In genomic region chr4:25011135-25011866, GRCh38 we compare ENCODE assay signal across 21 cellular contexts. TPM values are rescaled to one million over a fixed set of nuclear protein-coding genes. Genes with fewer than 3 reads are reported as not detected.
DNase-seq lines count a peak whose midpoint lies in the region; ATAC-seq, FAIRE-seq and TF ChIP-seq lines count a peak whose summit lies in the region.
"Had no signal": no experiment of that assay in that cellular context is flagged by ENCODE, and none has a peak within 500 bp of the region (broad histone marks: within the 10 kb centered on the region; RNA-seq: fewer than 3 reads in every experiment).

No MANE protein-coding gene starts in this region.

- CTCF ChIA-PET in H1 (lab: Charles Lee; ENCODE audit: partially characterized antibody) = interaction anchor here (0.7 to 2.4 kb wide), 5 partner anchors 17 to 80 kb away, joined by 3 to 6 read pairs (median 4); no protein-coding TSS in a partner anchor

- no peak overlapping the region for H2BK20ac ChIP-seq in H1 (ENCODE audit: low read length)

- H2AFZ ChIP-seq in H1 (ENCODE audit: low read length) = no peak overlapping the region

- H3K9me3 ChIP-seq in H1 (ENCODE audit: insufficient read depth in 2 of 2, low read depth in 1 of 2, low read length in 1 of 2) = no peaks in the 10 kb centered on the region
- H3K9me3 ChIP-seq in effector memory CD4-positive, alpha-beta T cell (ENCODE audit: control insufficient read depth, low read length) = no peaks in the 10 kb centered on the region
- H3K9me3 ChIP-seq: BLaER1, heart right ventricle, left lung had no signal

- H3K4ac ChIP-seq in H1 (replicated peaks; ENCODE audit: insufficient read length, low read depth, low read length) = no peak overlapping the region

- no peak for TF ChIP-seq RAD21 in H1 (IDR thresholded peaks at IDR 0.05 in 1 of 2, conservative IDR thresholded peaks at IDR 0.05 in 1 of 2; ENCODE audit: low read depth in 2 of 2, low read length in 2 of 2)

- H3K27me3 ChIP-seq in H1 (replicated peaks in 1 of 4; ENCODE audit: control insufficient read depth in 3 of 4, extremely low read depth in 1 of 4, insufficient read depth in 3 of 4, low read length in 3 of 4) = peaks cover 0 to 2% (median 0%) of the 10 kb centered on the region in 4 experiments; a peak in 1 of 7 replicates
- no peaks in the 10 kb centered on the region for H3K27me3 ChIP-seq in effector memory CD4-positive, alpha-beta T cell (replicated peaks; ENCODE audit: control insufficient read depth, insufficient read depth, low read length, poor library complexity, severe bottlenecking)
- H3K27me3 ChIP-seq: BLaER1, heart right ventricle, left lung had no signal

- no peaks in the 10 kb centered on the region for H3K23me2 ChIP-seq in H1 (ENCODE audit: low read depth, low read length)

- H3K23ac ChIP-seq in H1 (ENCODE audit: insufficient read length) = no peak overlapping the region

- no peak overlapping the region for H3K9ac ChIP-seq in H1 (replicated peaks in 1 of 4; ENCODE audit: extremely low read depth in 1 of 4, low read depth in 3 of 4, low read length in 3 of 4)
- H3K9ac ChIP-seq: BLaER1 had no signal

- no peaks in the 10 kb centered on the region for H3K4me1 ChIP-seq in H1 (replicated peaks in 1 of 4; ENCODE audit: control insufficient read depth in 3 of 4, insufficient read depth in 4 of 4, low read length in 3 of 4)
- H3K4me1 ChIP-seq in effector memory CD4-positive, alpha-beta T cell (ENCODE audit: control insufficient read depth, insufficient read depth, low read length, poor library complexity, severe bottlenecking) = no peaks in the 10 kb centered on the region

- POLR2A ChIA-PET in H1 (lab: Charles Lee; ENCODE audit: partially characterized antibody) = no interaction called here

- peaks cover 0 to 2% of the 10 kb centered on the region in 2 experiments for H4K20me1 ChIP-seq in H1 (replicated peaks in 1 of 2; ENCODE audit: control insufficient read depth in 1 of 2, insufficient read depth in 2 of 2, low read length in 2 of 2)
- H4K20me1 ChIP-seq: BLaER1 had no signal

- 85% methylated on average over 14 of the region's 14 CpGs; no CpG with 5 or more reads in 1 of the 2 experiments for WGBS in H1 (ENCODE audit: extremely low coverage in 1 of 2, insufficient coverage in 1 of 2, insufficient read length in 1 of 2, insufficient replicate concordance in 2 of 2, low coverage in 1 of 2, low lambda C conversion rate in 2 of 2, missing lambda C conversion rate in 1 of 2), 2 experiments

- no peak for FAIRE-seq in H1 (lab: Jason Lieb, UNC)
- FAIRE-seq: H54 had no signal

- ATAC-seq in GM18517 (IDR thresholded peaks at IDR 0.05; ENCODE audit: unreplicated experiment) = no peak
- ATAC-seq in GM21737 (IDR thresholded peaks at IDR 0.05; ENCODE audit: unreplicated experiment) = no peak
- ATAC-seq: heart right ventricle, left lung had no signal

- no peaks in the 10 kb centered on the region for H3K36me3 ChIP-seq in H1 (ENCODE audit: control insufficient read depth in 2 of 4, insufficient read depth in 4 of 4, low read length in 3 of 4)
- no peaks in the 10 kb centered on the region for H3K36me3 ChIP-seq in effector memory CD4-positive, alpha-beta T cell (ENCODE audit: control insufficient read depth, insufficient read depth, low read length)
- H3K36me3 ChIP-seq: BLaER1, left lung had no signal

- H4K91ac ChIP-seq in H1 (replicated peaks; ENCODE audit: insufficient read length, low read length) = no peak overlapping the region

- peak; percentile 31 for DNase-seq in DMS153 treated with DMSO at 0.1 percent for 48 hours (lab: John Stamatoyannopoulos, UW; ENCODE audit: unreplicated experiment)
- peak; percentile 96 for DNase-seq in NCI-H146 (lab: John Stamatoyannopoulos, UW)
- peak; percentile 41 for DNase-seq in NCI-H510A treated with DMSO at 0.1 percent for 48 hours (lab: John Stamatoyannopoulos, UW)
- DNase-seq in H1 (ENCODE audit: low read depth in 1 of 2, low spot score in 2 of 2) = no peak
- DNase-seq in effector memory CD4-positive, alpha-beta T cell = no peak
- DNase-seq in NOMO-1 (lab: John Stamatoyannopoulos, UW; ENCODE audit: unreplicated experiment in 2 of 2) = no peak
- DNase-seq: ACHN; activated B cell treated with CpG ODN at 0.5 μM for 24 hours; activated CD4-positive, alpha-beta memory T cell treated with anti-CD3 and anti-CD28 coated beads for 36 hours; activated effector memory CD4-positive, alpha-beta T cell treated with Interleukin-2 at 50 U/mL for 16 hours; activated naive CD8-positive, alpha-beta T cell treated with anti-CD3 and anti-CD28 coated beads, Interleukin-2, amount 10 ng/mL, durations not matched to agents 7 days and 5 days; cerebellar nuclear complex; heart right ventricle; left lung; NCI-H446 treated with DMSO at 0.1 percent for 48 hours had no signal

- H4K5ac ChIP-seq in H1 (ENCODE audit: insufficient read length, low read depth, low read length) = no peak overlapping the region

- no peak for TF ChIP-seq EP300 in H1 (IDR thresholded peaks at IDR 0.05; ENCODE audit: borderline replicate concordance in 1 of 2, low read depth in 2 of 2, low read length in 2 of 2)

- TF ChIP-seq POLR2A in H1 (IDR thresholded peaks at IDR 0.05; ENCODE audit: control extremely low read depth in 1 of 2, low read depth in 2 of 2, low read length in 2 of 2) = no peak

- no peak overlapping the region for H3K27ac ChIP-seq in H1 (ENCODE audit: low read depth, low read length)
- H3K27ac ChIP-seq in effector memory CD4-positive, alpha-beta T cell (ENCODE audit: insufficient read depth, low read length, poor library complexity, severe bottlenecking) = no peak overlapping the region
- H3K27ac ChIP-seq: BLaER1, epithelial cell of prostate, heart right ventricle, left lung had no signal

- H2BK12ac ChIP-seq in H1 (ENCODE audit: low read depth, low read length) = no peak overlapping the region

- no peak overlapping the region for H3K56ac ChIP-seq in H1 (replicated peaks; ENCODE audit: insufficient read length, low read depth, low read length)

- H2BK15ac ChIP-seq in H1 (ENCODE audit: low read length) = no peak overlapping the region; the same call in 1 of the 2 replicates

- no peak overlapping the region for H2BK120ac ChIP-seq in H1 (replicated peaks; ENCODE audit: low read depth, low read length)

- H3K79me2 ChIP-seq in H1 (ENCODE audit: control insufficient read depth in 1 of 2, insufficient read depth in 2 of 2, low read length in 2 of 2) = no peaks in the 10 kb centered on the region

- no peak overlapping the region for H2BK5ac ChIP-seq in H1 (ENCODE audit: low read depth, low read length)

- peak overlapping the region; percentile 82; the same call in 1 of the 2 replicates for H2AK5ac ChIP-seq in H1 (ENCODE audit: low read depth, low read length)

- no peak for TF ChIP-seq CTCF in H1 (IDR thresholded peaks at IDR 0.05; ENCODE audit: control extremely low read depth in 1 of 3, insufficient read depth in 1 of 3, low read depth in 1 of 3, low read length in 3 of 3)

- H3K4me2 ChIP-seq in H1 (ENCODE audit: insufficient read depth in 1 of 2, low read depth in 2 of 2, low read length in 2 of 2) = no peak overlapping the region
- H3K4me2 ChIP-seq: BLaER1 had no signal

- H3K14ac ChIP-seq in H1 (ENCODE audit: insufficient read length) = no peak overlapping the region

- H4K8ac ChIP-seq in H1 (ENCODE audit: extremely low read depth, insufficient read depth, low read length) = no peak overlapping the region

- H3K18ac ChIP-seq in H1 (ENCODE audit: extremely low read depth, low read length) = no peak overlapping the region

- H3K79me1 ChIP-seq in H1 (ENCODE audit: low read depth, low read length) = no peaks in the 10 kb centered on the region

- H3K4me3 ChIP-seq in H1 (ENCODE audit: extremely low read depth in 1 of 4, insufficient read depth in 2 of 4, low read depth in 3 of 4, low read length in 4 of 4) = no peak overlapping the region
- H3K4me3 ChIP-seq in effector memory CD4-positive, alpha-beta T cell (ENCODE audit: insufficient read depth, low read depth, low read length, poor library complexity, severe bottlenecking) = no peak overlapping the region
- H3K4me3 ChIP-seq: BLaER1, heart right ventricle, left lung had no signal

TF ChIP-seq in H1, 55 proteins besides CTCF, POLR2A, EP300 and RAD21 (continues in another document):
- TF ChIP-seq BRCA1 (IDR thresholded peaks at IDR 0.05; ENCODE audit: low read depth, low read length) (no peak), SUZ12 (IDR thresholded peaks at IDR 0.05; ENCODE audit: low read length) (no peak), ASH2L (IDR thresholded peaks at IDR 0.05; ENCODE audit: low read length) (no peak), RNF2 (IDR thresholded peaks at IDR 0.05; ENCODE audit: borderline replicate concordance, low read depth, low read length, missing control alignments, poor library complexity, severe bottlenecking) (no peak), ZNF274 (IDR thresholded peaks at IDR 0.05; ENCODE audit: borderline replicate concordance, extremely low read depth, low read length) (no peak)

RNA-seq across cellular contexts. Expression of gene LGI2, which starts 19.4 kb away (rescaled TPM):
- total RNA-seq in H1 (2021; fragmentation: NEBNext Ultra II Directional; extraction: Animal tissue kit (Norgen Biotek cat#: 25700)) = 4.0 and 4.8 TPM in 2 replicates
- 1.4 and 2.3 TPM in 2 replicates for polyA plus RNA-seq in H1 (2011; rRNA removed)
- 2.5 TPM for polyA plus RNA-seq in H1 (2011; cell fraction: cytosol; rRNA removed)
- 1.4 TPM for polyA plus RNA-seq in H1 (2011; cell fraction: nucleus; rRNA removed)
- 1.7 to 3.3 TPM (median 2.3 TPM) in 4 replicates for polyA plus RNA-seq in H1 (2012, experiment 1 of 2)
- 0.50 TPM for polyA plus RNA-seq in H1 (2012, experiment 2 of 2)
- polyA plus RNA-seq in H1 (2013, experiment 1 of 2) = 2.0 TPM
- 2.2 TPM for polyA plus RNA-seq in H1 (2013, experiment 2 of 2)
- polyA minus RNA-seq in H1 (2011; rRNA and poly(A)+ RNA removed) = 2.7 and 4.1 TPM in 2 replicates
- polyA minus RNA-seq in H1 (2011; cell fraction: cytosol; rRNA and poly(A)+ RNA removed) = 1.2 TPM
- polyA minus RNA-seq in H1 (2011; cell fraction: nucleus; rRNA and poly(A)+ RNA removed) = 3.0 TPM
- total RNA-seq: activated B cell treated with CpG ODN at 0.5 μM for 24 hours; activated CD4-positive, alpha-beta memory T cell treated with anti-CD3 and anti-CD28 coated beads for 36 hours; activated naive CD8-positive, alpha-beta T cell treated with anti-CD3 and anti-CD28 coated beads, Interleukin-2, amount 10 ng/mL, durations not matched to agents 7 days and 5 days; natural killer cell treated with Interleukin-12 subunit alpha and Interleukin-12 subunit beta and Interleukin-15 and Interleukin-18, amount 100 ng/mL, for 72 hours had no signal

Comparison
In these comparisons a context has a peak if more than half of its experiments do, and no peak if none do; other contexts are left out.
1. DNase-seq: peak in DMS153 treated with DMSO at 0.1 percent for 48 hours (single experiment), NCI-H146 (single experiment) and NCI-H510A treated with DMSO at 0.1 percent for 48 hours (single experiment); none in H1 (0 of 2), effector memory CD4-positive, alpha-beta T cell (0 of 3) and NOMO-1 (0 of 2).